8 cellular contexts compared by ENCODE assay signal in genomic region chr3:59818033-59818936, GRCh38.
DNase-seq lines count a peak whose midpoint lies in the region; ATAC-seq and TF ChIP-seq lines count a peak whose summit lies in the region.

No MANE protein-coding gene starts in this region.

- peak overlapping the region in 1 of 3 donors; percentile 47 for H3K9ac ChIP-seq in skeletal muscle tissue (ENCODE audit: low read depth in 1 of 3, low read length in 3 of 3)

- peak; percentile 89 for ATAC-seq in left ventricle myocardium superior
- no peak for ATAC-seq in HG03139 (IDR thresholded peaks at IDR 0.05; ENCODE audit: unreplicated experiment)
- ATAC-seq in HG02678 (IDR thresholded peaks at IDR 0.05; ENCODE audit: unreplicated experiment): no peak

- H3K27me3 ChIP-seq in skeletal muscle tissue (ENCODE audit: control insufficient read depth in 3 of 3, insufficient read depth in 3 of 3, low read length in 3 of 3): no peaks in the 10 kb centered on the region

- H3K9me3 ChIP-seq in skeletal muscle tissue (ENCODE audit: control insufficient read depth in 3 of 3, low read length in 3 of 3): no peaks in the 10 kb centered on the region

- intact Hi-C loops in left ventricle myocardium superior (cut with micrococcal nuclease): no loop called here

- peak overlapping the region in 1 of 3 donors; percentile 34 for H3K4me3 ChIP-seq in skeletal muscle tissue (ENCODE audit: low read length in 3 of 3)

- peaks cover 6 to 17% (median 11%) of the 10 kb centered on the region in 3 donors for H3K4me1 ChIP-seq in skeletal muscle tissue (ENCODE audit: control insufficient read depth in 3 of 3, insufficient read depth in 3 of 3, low read length in 3 of 3)

- DNase-seq in HCEC 1CT: peak; percentile 98
- DNase-seq in left ventricle myocardium superior: peak; percentile 91
- no peak for DNase-seq in NCI-H524 (lab: John Stamatoyannopoulos, UW)
- no peak for DNase-seq in stimulated activated CD4-positive, alpha-beta T cell treated with anti-CD3 and anti-CD28 coated beads, Interleukin-2, amount 100 ng/mL, for 48 hours

- H3K27ac ChIP-seq in VCaP (peak overlapping the region; percentile 72), skeletal muscle tissue (ENCODE audit: low read depth, low read length) (peak overlapping the region; percentile 19)

- no peak for TF ChIP-seq CTCF in VCaP (conservative IDR thresholded peaks at IDR 0.05)

- no peaks in the 10 kb centered on the region for H3K36me3 ChIP-seq in skeletal muscle tissue (ENCODE audit: control insufficient read depth in 3 of 3, insufficient read depth in 3 of 3, low read length in 3 of 3)

Comparison
In these comparisons a context has a peak if more than half of its experiments do, and no peak if none do; other contexts are left out.
1. DNase-seq: peak in HCEC 1CT (single experiment) and left ventricle myocardium superior (single experiment); none in NCI-H524 (0 of 2) and stimulated activated CD4-positive, alpha-beta T cell treated with anti-CD3 and anti-CD28 coated beads, Interleukin-2, amount 100 ng/mL, for 48 hours (0 of 2).